Comparison of ENCODE assay signal across 10 cellular contexts in the genomic region with DNA sequence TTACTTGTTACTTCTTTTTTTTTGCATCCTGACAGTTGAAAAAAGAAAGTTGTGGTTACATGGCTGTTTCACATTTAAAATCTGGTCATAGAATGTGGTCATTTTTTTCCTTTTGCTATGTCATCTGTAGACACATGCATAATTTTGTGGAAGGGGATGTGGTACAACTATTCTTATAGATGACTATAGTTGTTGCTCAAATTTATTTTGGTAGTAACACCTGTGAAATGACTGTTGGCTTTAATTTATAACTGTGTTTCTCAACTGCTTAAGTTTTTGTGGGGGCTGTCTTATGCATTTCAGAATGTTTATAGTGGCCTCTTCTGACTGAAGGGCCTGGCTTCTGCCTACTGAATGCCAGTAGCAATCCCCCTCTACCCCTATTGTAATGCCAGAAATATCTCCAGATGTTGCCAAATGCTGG.
A peak's percentile ranks its signal among the peaks of the same experiment; 100 is the strongest.
DNase-seq lines count a peak whose midpoint lies in the region; ATAC-seq and TF ChIP-seq lines count a peak whose summit lies in the region.
"Had no signal": no experiment of that assay in that cellular context is flagged by ENCODE, and none has a peak within 500 bp of the region (broad histone marks: within the 10 kb centered on the region; RNA-seq: fewer than 3 reads in every experiment).

No MANE protein-coding gene starts in this region.

- no peaks in the 10 kb centered on the region for H3K36me3 ChIP-seq in KMS-11 (ENCODE audit: insufficient read depth)

- H2AFZ ChIP-seq in KMS-11 (ENCODE audit: low read depth): no peak overlapping the region

- no peaks in the 10 kb centered on the region for H3K27me3 Mint-ChIP-seq in memory B cell

- peaks cover 4% of the 10 kb centered on the region for H3K9me3 Mint-ChIP-seq in memory B cell
- H3K9me3 Mint-ChIP-seq: HFFc6 had no signal

- H3K9ac ChIP-seq in KMS-11: no peak overlapping the region

- H3K27me3 ChIP-seq in KMS-11 (ENCODE audit: insufficient read depth, low read depth): no peaks in the 10 kb centered on the region

- TF ChIP-seq CTCF in KMS-11 (conservative IDR thresholded peaks at IDR 0.05; ENCODE audit: low read depth, low read length): no peak

- H3K27ac Mint-ChIP-seq in memory B cell: peak overlapping the region; percentile 4
- H3K27ac Mint-ChIP-seq: HFFc6 had no signal

- no peaks in the 10 kb centered on the region for H3K79me2 ChIP-seq in KMS-11 (ENCODE audit: insufficient read depth, low read depth)

- peak overlapping the region; percentile 53 for H3K4me2 ChIP-seq in KMS-11

- DNase-seq in memory B cell (ENCODE audit: low spot score in 2 of 2) (peak in 1 of 2 donors; percentile 31), hypothalamus (lab: John Stamatoyannopoulos, UW) (no peak), NCI-H2196 (lab: John Stamatoyannopoulos, UW; ENCODE audit: unreplicated experiment) (no peak), DMS153 treated with DMSO at 0.1 percent for 48 hours (lab: John Stamatoyannopoulos, UW; ENCODE audit: unreplicated experiment) (no peak), NCI-H748 (lab: John Stamatoyannopoulos, UW; ENCODE audit: unreplicated experiment) (no peak)
- DNase-seq: HFFc6 had no signal

- H4K20me1 ChIP-seq in KMS-11 (ENCODE audit: insufficient read depth): no peaks in the 10 kb centered on the region

- ATAC-seq in GM18870 (IDR thresholded peaks at IDR 0.05; ENCODE audit: unreplicated experiment): peak; percentile 98
- peak; percentile 99 for ATAC-seq in HG02588 (IDR thresholded peaks at IDR 0.05; ENCODE audit: unreplicated experiment)
- peak; percentile 96 for ATAC-seq in memory B cell (ENCODE audit: low read depth)

- H3K4me1 Mint-ChIP-seq in memory B cell: peaks cover 13% of the 10 kb centered on the region

- peak overlapping the region; percentile 24; the same call in 1 of the 2 replicates for H3K27ac ChIP-seq in KMS-11
- H3K27ac ChIP-seq: VCaP had no signal

- no peak overlapping the region for H3K4me3 Mint-ChIP-seq in memory B cell
- H3K4me3 Mint-ChIP-seq: HFFc6 had no signal

- H3K4me1 ChIP-seq in KMS-11 (ENCODE audit: low read depth, poor library complexity, severe bottlenecking): peaks cover 28% of the 10 kb centered on the region

- no peak overlapping the region for H3K4me3 ChIP-seq in KMS-11 (IDR thresholded peaks at IDR 0.05; ENCODE audit: insufficient read depth, low read depth, low read length)

- peaks cover 32% of the 10 kb centered on the region for H3K36me3 Mint-ChIP-seq in memory B cell
